14 cellular contexts compared by ENCODE assay signal in the genomic region with DNA sequence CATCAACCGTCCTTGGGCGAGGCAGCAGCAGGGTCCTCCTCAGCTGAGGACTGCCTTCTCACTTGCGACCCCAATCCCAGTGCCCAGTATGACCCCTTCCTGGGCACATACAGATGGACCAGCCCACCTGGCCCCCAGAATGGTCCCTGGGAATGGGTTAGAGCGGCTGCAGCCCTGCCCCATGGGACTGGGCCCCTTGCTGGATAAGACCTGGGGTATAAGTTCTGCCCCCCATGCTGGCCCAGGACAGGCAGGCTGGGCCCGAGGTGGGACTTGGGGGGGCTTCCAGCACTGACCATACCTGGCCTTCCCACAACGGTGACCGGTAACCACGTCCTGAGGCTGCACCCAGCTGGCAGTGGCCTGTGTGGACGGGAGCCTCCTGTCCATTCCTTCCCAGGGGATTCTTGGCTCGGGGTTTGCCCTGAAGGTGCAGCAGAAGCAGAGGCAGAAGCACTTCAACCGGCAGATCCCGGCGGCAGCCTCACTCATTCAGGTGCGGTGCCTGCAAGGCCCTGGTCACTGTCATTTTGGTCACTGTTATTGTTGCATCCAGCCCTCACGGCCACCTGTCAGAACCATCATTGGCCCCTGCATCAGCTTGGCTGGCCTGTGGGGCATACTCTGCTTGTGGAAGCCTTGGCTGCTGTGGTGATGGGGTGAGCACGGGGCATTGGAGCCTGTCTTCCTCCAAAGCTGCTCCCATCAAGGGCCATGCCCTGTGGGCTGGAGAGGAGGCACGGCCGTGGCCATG.
DNase-seq lines count a peak whose midpoint lies in the region; ATAC-seq and TF ChIP-seq lines count a peak whose summit lies in the region.
"Had no signal": no experiment of that assay in that cellular context is flagged by ENCODE, and none has a peak within 500 bp of the region (broad histone marks: within the 10 kb centered on the region; RNA-seq: fewer than 3 reads in every experiment).

No MANE protein-coding gene starts in this region.

- no peak overlapping the region for H3K4me3 Mint-ChIP-seq in neural crest cell
- H3K4me3 Mint-ChIP-seq: IgD-negative memory B cell, neural progenitor cell had no signal

- H3K27me3 Mint-ChIP-seq in neural crest cell (ENCODE audit: low read depth): no peaks in the 10 kb centered on the region
- H3K27me3 Mint-ChIP-seq: IgD-negative memory B cell had no signal

- H3K27me3 ChIP-seq in right atrium auricular region: no peaks in the 10 kb centered on the region
- H3K27me3 ChIP-seq in body of pancreas: no peaks in the 10 kb centered on the region
- no peaks in the 10 kb centered on the region for H3K27me3 ChIP-seq in vagina

- H3K4me3 ChIP-seq in right atrium auricular region (no peak overlapping the region), body of pancreas (no peak overlapping the region), vagina (no peak overlapping the region)
- H3K4me3 ChIP-seq: neural progenitor cell had no signal

- DNase-seq in Right ventricle myocardium superior (peak; percentile 37), right atrium auricular region (ENCODE audit: low spot score) (no peak), body of pancreas (peak; percentile 1 to 8 (median 6)), neural crest cell (ENCODE audit: low read depth, low spot score) (peak; percentile 0), vagina (ENCODE audit: extremely low spot score in 2 of 2) (peak; percentile 77 to 93), NCI-H2227 (lab: John Stamatoyannopoulos, UW; ENCODE audit: unreplicated experiment) (no peak)
- DNase-seq in stimulated activated naive CD4-positive, alpha-beta T cell treated with Interleukin-2 at 50 U/mL for 16 hours (lab: John Stamatoyannopoulos, UW): no peak
- DNase-seq: caudate nucleus, NCI-H1105 treated with DMSO at 0.1 percent for 48 hours, NCI-H345, trophoblast cell had no signal

- intact Hi-C loops in Right ventricle myocardium superior (cut with DNase I) (no loop called here), body of pancreas (cut with DNase I) (no loop called here), vagina (cut with DNase I) (no loop called here)

- H3K27ac ChIP-seq in right atrium auricular region: no peak overlapping the region
- no peak overlapping the region for H3K27ac ChIP-seq in body of pancreas
- H3K27ac ChIP-seq in vagina: no peak overlapping the region
- H3K27ac ChIP-seq: neural progenitor cell had no signal

- ATAC-seq in Right ventricle myocardium superior (ENCODE audit: poor library complexity) (no peak), body of pancreas (no peak), GM21367 (IDR thresholded peaks at IDR 0.05; ENCODE audit: unreplicated experiment) (no peak)

- no peak for TF ChIP-seq CTCF in right atrium auricular region (IDR thresholded peaks at IDR 0.05)
- TF ChIP-seq CTCF in body of pancreas (IDR thresholded peaks at IDR 0.05): no peak
- TF ChIP-seq CTCF in neural crest cell (conservative IDR thresholded peaks at IDR 0.05): no peak
- TF ChIP-seq CTCF in vagina (IDR thresholded peaks at IDR 0.05): no peak

- peaks cover 4% of the 10 kb centered on the region for H3K4me1 Mint-ChIP-seq in neural crest cell
- H3K4me1 Mint-ChIP-seq: IgD-negative memory B cell had no signal

- H3K9me3 Mint-ChIP-seq in neural crest cell: no peaks in the 10 kb centered on the region
- H3K9me3 Mint-ChIP-seq: IgD-negative memory B cell, neural progenitor cell had no signal

- no peak overlapping the region for H3K27ac Mint-ChIP-seq in neural crest cell (ENCODE audit: unreplicated experiment)
- H3K27ac Mint-ChIP-seq: IgD-negative memory B cell, neural progenitor cell had no signal

- 95 to 98% methylated on average over 10 to 18 of the region's 18 CpGs for WGBS in body of pancreas, 2 donors

- no peaks in the 10 kb centered on the region for H3K36me3 Mint-ChIP-seq in neural crest cell (ENCODE audit: low read depth)
- H3K36me3 Mint-ChIP-seq: IgD-negative memory B cell, neural progenitor cell had no signal

- no peaks in the 10 kb centered on the region for H3K36me3 ChIP-seq in right atrium auricular region
- peaks cover 0 to 7% of the 10 kb centered on the region in 2 donors for H3K36me3 ChIP-seq in body of pancreas (replicated peaks in 1 of 2; ENCODE audit: insufficient read depth in 1 of 2, low read depth in 2 of 2)
- no peaks in the 10 kb centered on the region for H3K36me3 ChIP-seq in vagina
- H3K36me3 ChIP-seq: neural progenitor cell had no signal

- H3K9me3 ChIP-seq in right atrium auricular region (no peaks in the 10 kb centered on the region), body of pancreas (no peaks in the 10 kb centered on the region), vagina (no peaks in the 10 kb centered on the region)

- TF ChIP-seq POLR2A in body of pancreas (IDR thresholded peaks at IDR 0.05) (no peak), vagina (IDR thresholded peaks at IDR 0.05) (no peak)

- no peaks in the 10 kb centered on the region for H3K4me1 ChIP-seq in right atrium auricular region
- H3K4me1 ChIP-seq in body of pancreas: no peaks in the 10 kb centered on the region
- H3K4me1 ChIP-seq in vagina: no peaks in the 10 kb centered on the region
- H3K4me1 ChIP-seq: neural progenitor cell had no signal

Comparison
In these comparisons a context has a peak if more than half of its experiments do, and no peak if none do; other contexts are left out.
1. DNase-seq: peak in Right ventricle myocardium superior (single experiment), body of pancreas (4 of 4), neural crest cell (single experiment) and vagina (2 of 2); none in right atrium auricular region (single experiment), NCI-H2227 (single experiment) and stimulated activated naive CD4-positive, alpha-beta T cell treated with Interleukin-2 at 50 U/mL for 16 hours (single experiment).